Comparison of ENCODE assay signal across 8 cellular contexts in genomic region chr16:79146-80054, GRCh38. TPM values are rescaled to one million over a fixed set of nuclear protein-coding genes. Genes with fewer than 3 reads are reported as not detected.
DNase-seq lines count a peak whose midpoint lies in the region; ATAC-seq and TF ChIP-seq lines count a peak whose summit lies in the region.

No MANE protein-coding gene starts in this region.

- ATAC-seq in CD4-positive, CD25-positive, alpha-beta regulatory T cell (ENCODE audit: low read depth in 2 of 2) = no peak
- ATAC-seq in GM18498 (IDR thresholded peaks at IDR 0.05; ENCODE audit: unreplicated experiment) (no peak), GM19035 (IDR thresholded peaks at IDR 0.05; ENCODE audit: unreplicated experiment) (no peak)

- H3K27me3 Mint-ChIP-seq in CD4-positive, CD25-positive, alpha-beta regulatory T cell = peaks cover 6% of the 10 kb centered on the region
- no peaks in the 10 kb centered on the region for H3K27me3 Mint-ChIP-seq in neural crest cell (ENCODE audit: low read depth)

- H3K4me2 ChIP-seq in Loucy (ENCODE audit: low read depth, low read length, poor library complexity, severe bottlenecking) = peak overlapping the region; percentile 99

- no peak overlapping the region for H2AFZ ChIP-seq in Loucy (ENCODE audit: low read length)

- peak overlapping the region; percentile 84 to 95 (median 85) for H3K27ac Mint-ChIP-seq in CD4-positive, CD25-positive, alpha-beta regulatory T cell
- H3K27ac Mint-ChIP-seq in neural crest cell (ENCODE audit: unreplicated experiment) = no peak overlapping the region

- H3K4me1 ChIP-seq in CD4-positive, CD25-positive, alpha-beta regulatory T cell (ENCODE audit: control insufficient read depth, insufficient read depth, low read length, poor library complexity, severe bottlenecking) = peaks cover 39% of the 10 kb centered on the region
- H3K4me1 ChIP-seq in Loucy (ENCODE audit: insufficient read depth, low read length, poor library complexity, severe bottlenecking) = peaks cover 42% of the 10 kb centered on the region

- peaks cover 7% of the 10 kb centered on the region for H3K36me3 Mint-ChIP-seq in CD4-positive, CD25-positive, alpha-beta regulatory T cell
- H3K36me3 Mint-ChIP-seq in neural crest cell (ENCODE audit: low read depth) = no peaks in the 10 kb centered on the region

- no peak for DNase-seq in CD4-positive, CD25-positive, alpha-beta regulatory T cell
- DNase-seq in coronary artery (ENCODE audit: low spot score) (no peak), neural crest cell (ENCODE audit: low read depth, low spot score) (no peak), DMS153 (lab: John Stamatoyannopoulos, UW) (no peak), CD1c-positive myeloid dendritic cell (ENCODE audit: extremely low spot score) (no peak)

- H3K79me2 ChIP-seq in Loucy (ENCODE audit: insufficient read depth, low read length) = peaks cover 23% of the 10 kb centered on the region

- no peaks in the 10 kb centered on the region for H3K27me3 ChIP-seq in CD4-positive, CD25-positive, alpha-beta regulatory T cell (ENCODE audit: control insufficient read depth, insufficient read depth, low read length)
- H3K27me3 ChIP-seq in Loucy (ENCODE audit: insufficient read depth, low read length, poor library complexity, severe bottlenecking) = no peaks in the 10 kb centered on the region

- no peaks in the 10 kb centered on the region for H4K20me1 ChIP-seq in Loucy (ENCODE audit: insufficient read depth, low read length, poor library complexity, severe bottlenecking)

- H3K9ac ChIP-seq in Loucy (ENCODE audit: low read depth, low read length, poor library complexity, severe bottlenecking) = peak overlapping the region; percentile 82

- peak overlapping the region; percentile 60 for H3K27ac ChIP-seq in CD4-positive, CD25-positive, alpha-beta regulatory T cell (ENCODE audit: insufficient read depth, low read length, poor library complexity, severe bottlenecking)
- H3K27ac ChIP-seq in coronary artery = peak overlapping the region; percentile 99 to 100

- H3K9me3 Mint-ChIP-seq in CD4-positive, CD25-positive, alpha-beta regulatory T cell = no peaks in the 10 kb centered on the region
- H3K9me3 Mint-ChIP-seq in neural crest cell = no peaks in the 10 kb centered on the region

- H3K4me1 Mint-ChIP-seq in CD4-positive, CD25-positive, alpha-beta regulatory T cell = peaks cover 0 to 55% (median 16%) of the 10 kb centered on the region in 4 donors
- H3K4me1 Mint-ChIP-seq in neural crest cell = peaks cover 41% of the 10 kb centered on the region

- H3F3A ChIP-seq in Loucy (ENCODE audit: low read depth) = no peaks in the 10 kb centered on the region

- TF ChIP-seq CTCF in Loucy (conservative IDR thresholded peaks at IDR 0.05; ENCODE audit: low read length) (no peak), coronary artery (IDR thresholded peaks at IDR 0.05) (no peak), neural crest cell (conservative IDR thresholded peaks at IDR 0.05) (no peak)

- H3K36me3 ChIP-seq in CD4-positive, CD25-positive, alpha-beta regulatory T cell (ENCODE audit: control insufficient read depth, insufficient read depth, low read length) = no peaks in the 10 kb centered on the region
- H3K36me3 ChIP-seq in Loucy (ENCODE audit: insufficient read depth, low read length) = no peaks in the 10 kb centered on the region

- H3K9me3 ChIP-seq in CD4-positive, CD25-positive, alpha-beta regulatory T cell (ENCODE audit: control insufficient read depth in 2 of 2, low read length in 2 of 2) = no peaks in the 10 kb centered on the region
- H3K9me3 ChIP-seq in Loucy (ENCODE audit: insufficient read depth, low read depth, low read length) = no peaks in the 10 kb centered on the region

- H3K4me3 Mint-ChIP-seq in CD4-positive, CD25-positive, alpha-beta regulatory T cell = peak overlapping the region; percentile 89 to 92 (median 90)
- peak overlapping the region; percentile 90 for H3K4me3 Mint-ChIP-seq in neural crest cell

- H3K4me3 ChIP-seq in CD4-positive, CD25-positive, alpha-beta regulatory T cell (ENCODE audit: low read depth, low read length) = no peak overlapping the region
- H3K4me3 ChIP-seq in Loucy (ENCODE audit: low read length, poor library complexity, severe bottlenecking) (peak overlapping the region; percentile 81), coronary artery (peak overlapping the region; percentile 89)

- H3K9me2 ChIP-seq in Loucy (replicated peaks; ENCODE audit: low read depth, low read length) = no peaks in the 10 kb centered on the region

RNA-seq across cellular contexts. Expression of gene MPG, which starts 1.4 kb away (rescaled TPM):
- 29.2 TPM for total RNA-seq in CD4-positive, CD25-positive, alpha-beta regulatory T cell
- polyA plus RNA-seq in CD4-positive, CD25-positive, alpha-beta regulatory T cell = 10 to 100 TPM; 62.2 to 82.7 (median 81.8) TPM
- total RNA-seq in neural crest cell = 47.7 and 50.0 TPM in 2 replicates

RNA-seq across cellular contexts. Expression of gene RHBDF1, which starts 7.0 kb away (rescaled TPM):
- 0.67 TPM for total RNA-seq in CD4-positive, CD25-positive, alpha-beta regulatory T cell
- not detected for polyA plus RNA-seq in CD4-positive, CD25-positive, alpha-beta regulatory T cell
- total RNA-seq in neural crest cell = 46.5 TPM in 2 replicates

RNA-seq across cellular contexts. Expression of gene SNRNP25, which starts 25.8 kb away (rescaled TPM):
- total RNA-seq in CD4-positive, CD25-positive, alpha-beta regulatory T cell = 9.4 TPM
- polyA plus RNA-seq in CD4-positive, CD25-positive, alpha-beta regulatory T cell = 10 to 100 TPM; 16.6 to 29.1 (median 21.2) TPM
- total RNA-seq in neural crest cell = 79.1 and 85.6 TPM in 2 replicates

RNA-seq across cellular contexts. Expression of gene POLR3K, which starts 26.0 kb away (rescaled TPM):
- 12.7 TPM for total RNA-seq in CD4-positive, CD25-positive, alpha-beta regulatory T cell
- 10 to 100 TPM; 37.5 to 50.4 (median 48.6) TPM for polyA plus RNA-seq in CD4-positive, CD25-positive, alpha-beta regulatory T cell
- 35.8 and 36.7 TPM in 2 replicates for total RNA-seq in neural crest cell

RNA-seq across cellular contexts. Expression of gene NPRL3, which starts 59.1 kb away (rescaled TPM):
- total RNA-seq in CD4-positive, CD25-positive, alpha-beta regulatory T cell = 23.1 TPM
- 1 to 10 TPM; 6.5 to 9.2 (median 8.2) TPM for polyA plus RNA-seq in CD4-positive, CD25-positive, alpha-beta regulatory T cell
- 41.5 and 45.4 TPM in 2 replicates for total RNA-seq in neural crest cell

Comparison
In these comparisons a context has a peak if more than half of its experiments do, and no peak if none do; other contexts are left out.
1. RNA of gene RHBDF1, which starts 7.0 kb away (total RNA-seq): 46.5 TPM in neural crest cell; 0.67 TPM in CD4-positive, CD25-positive, alpha-beta regulatory T cell (single experiment); every median in the first group is over 10 times any median in the second.